In the genomic region with DNA sequence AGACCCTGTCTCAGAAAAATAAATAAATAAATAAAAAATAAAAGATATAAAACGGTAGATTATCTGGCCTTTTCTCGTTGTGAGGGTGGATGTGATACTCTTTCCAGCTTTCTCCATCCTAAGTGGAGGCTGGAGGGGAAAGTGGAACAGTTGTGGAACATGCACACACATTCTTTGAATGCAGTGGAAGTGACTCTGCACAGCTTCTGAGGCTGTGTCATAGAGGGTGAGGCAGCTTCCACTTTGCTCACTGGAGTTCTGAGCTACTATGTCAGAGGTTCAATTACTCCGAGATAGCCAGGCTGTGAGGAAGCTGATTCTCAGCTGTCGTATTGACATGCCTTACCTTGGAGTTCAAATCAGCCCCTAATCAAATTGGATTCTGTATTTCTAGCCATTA, we compare ENCODE assay signal across 14 cellular contexts.
DNase-seq lines count a peak whose midpoint lies in the region; ATAC-seq and TF ChIP-seq lines count a peak whose summit lies in the region.
"Had no signal": no experiment of that assay in that cellular context is flagged by ENCODE, and none has a peak within 500 bp of the region (broad histone marks: within the 10 kb centered on the region; RNA-seq: fewer than 3 reads in every experiment).

No MANE protein-coding gene starts in this region.

- H3K9ac ChIP-seq in GM23248 (no peak overlapping the region), adipocyte (ENCODE audit: low read length) (no peak overlapping the region)

- DNase-seq in GM23248 = peak; percentile 93
- DNase-seq in adipocyte (ENCODE audit: low read depth) = peak; percentile 66
- DNase-seq in fibroblast of mammary gland (ENCODE audit: low read depth) = peak; percentile 30
- DNase-seq in renal cortical epithelial cell (ENCODE audit: low read depth) = peak; percentile 29
- DNase-seq in activated T-cell treated with anti-CD3 and anti-CD28 coated beads for 4 hours = no peak
- DNase-seq: activated CD8-positive, alpha-beta T cell treated with anti-CD3 and anti-CD28 coated beads, Interleukin-2, amount 10 ng/mL, durations not matched to agents 7 days and 5 days; activated naive CD8-positive, alpha-beta T cell treated with anti-CD3 and anti-CD28 coated beads, Interleukin-2, amount 50 U/mL, for 24 hours; activated T-cell treated with anti-CD3 and anti-CD28 coated beads, Interleukin-2, amount 50 U/mL, for 72 hours; heart left ventricle; NCI-H1436; tibial artery had no signal

- ATAC-seq in GM21360 (IDR thresholded peaks at IDR 0.05; ENCODE audit: unreplicated experiment) = no peak
- no peak for ATAC-seq in GM21576 (IDR thresholded peaks at IDR 0.05; ENCODE audit: unreplicated experiment)
- ATAC-seq: activated CD8-positive, alpha-beta T cell treated with anti-CD3 and anti-CD28 coated beads, Interleukin-2, amount 10 ng/mL, durations not matched to agents 7 days and 5 days; activated naive CD8-positive, alpha-beta T cell treated with anti-CD3 and anti-CD28 coated beads, Interleukin-2, amount 50 U/mL, for 24 hours; activated T-cell treated with anti-CD3 and anti-CD28 coated beads, Interleukin-2, amount 50 U/mL, for 72 hours; heart left ventricle; stimulated activated effector memory CD8-positive, alpha-beta T cell treated with anti-CD3 and anti-CD28 coated beads, Interleukin-12 subunit alpha, Interleukin-12 subunit beta, amount 100 ng/mL, for 72 hours had no signal

- no peak for TF ChIP-seq CTCF in fibroblast of mammary gland (conservative IDR thresholded peaks at IDR 0.05; ENCODE audit: control insufficient read depth, insufficient read depth, low read depth, low read length)

- in situ Hi-C loops in GM23248 (cut with MboI) = no loop called here

- no peaks in the 10 kb centered on the region for H3K9me3 ChIP-seq in GM23248 (ENCODE audit: low read depth)
- H3K9me3 ChIP-seq in adipocyte (ENCODE audit: control insufficient read depth, low read length) = peaks cover 14% of the 10 kb centered on the region

- no peaks in the 10 kb centered on the region for H3K79me2 ChIP-seq in GM23248 (ENCODE audit: insufficient read depth)

- H3K4me1 ChIP-seq in GM23248 (ENCODE audit: insufficient read depth) (peaks cover 12% of the 10 kb centered on the region), adipocyte (ENCODE audit: control insufficient read depth, insufficient read depth, low read length) (peaks cover 17% of the 10 kb centered on the region)

- no peak overlapping the region for H3K4me2 ChIP-seq in GM23248 (ENCODE audit: unreplicated experiment)

- WGBS in GM23248 (ENCODE audit: low coverage in 1 of 2, low lambda C conversion rate in 2 of 2, missing lambda C conversion rate in 2 of 2), 2 experiments = 23 to 29% methylated on average over 4 of the region's 4 CpGs

- H3K9me2 ChIP-seq in GM23248 (ENCODE audit: insufficient read depth) = no peaks in the 10 kb centered on the region

- H3F3A ChIP-seq in GM23248 (ENCODE audit: insufficient read depth) = 0 out of 2 replicates have a peak, but pooled peaks cover 8% of the 10 kb centered on the region

- no peaks in the 10 kb centered on the region for H4K20me1 ChIP-seq in GM23248 (ENCODE audit: insufficient read depth)

- peak overlapping the region; percentile 39; the same call in 1 of the 2 replicates for H2AFZ ChIP-seq in GM23248

- H3K36me3 ChIP-seq in GM23248 (ENCODE audit: low read depth) (no peaks in the 10 kb centered on the region), adipocyte (ENCODE audit: control insufficient read depth, insufficient read depth, low read length, severe bottlenecking) (no peaks in the 10 kb centered on the region)
- H3K36me3 ChIP-seq: heart left ventricle, tibial artery had no signal

- H3K4me3 ChIP-seq in GM23248 = no peak overlapping the region
- no peak overlapping the region for H3K4me3 ChIP-seq in adipocyte (ENCODE audit: low read length)
- no peak overlapping the region for H3K4me3 ChIP-seq in fibroblast of mammary gland (ENCODE audit: control insufficient read depth, low read depth, low read length)
- H3K4me3 ChIP-seq: heart left ventricle, tibial artery had no signal

- no peaks in the 10 kb centered on the region for H3K27me3 ChIP-seq in GM23248 (replicated peaks; ENCODE audit: insufficient read depth)
- H3K27me3 ChIP-seq in adipocyte (replicated peaks; ENCODE audit: control insufficient read depth, insufficient read depth, low read length) = no peaks in the 10 kb centered on the region
- H3K27me3 ChIP-seq: heart left ventricle, tibial artery had no signal

- peak overlapping the region; percentile 42 for H3K27ac ChIP-seq in GM23248
- H3K27ac ChIP-seq: heart left ventricle, tibial artery had no signal
